In genomic region chr11:135011313-135011712, GRCh38 we compare ENCODE assay signal across 3 cellular contexts.
DNase-seq lines count a peak whose midpoint lies in the region; ATAC-seq, FAIRE-seq and TF ChIP-seq lines count a peak whose summit lies in the region.
"Not testable (repeated sequence)": the region's sequence is repeated elsewhere in the genome, so short reads cannot be mapped to it uniquely, and the experiment has no call there.

No MANE protein-coding gene starts in this region.

- not testable (repeated sequence) for H3K9me1 ChIP-seq in K562 (ENCODE audit: control insufficient read depth, insufficient read depth, low read length)

- in situ Hi-C loops in K562 (cut with MboI), result not testable (repeated sequence)

- not testable (repeated sequence) for H2AFZ ChIP-seq in K562 (ENCODE audit: low read depth, low read length)

- POLR2A ChIA-PET in HEK293 (lab: Yijun Ruan, JAX); K562 (lab: Yijun Ruan, JAX): not testable (repeated sequence)

- H3K9me3 ChIP-seq in HEK293 (ENCODE audit: control insufficient read depth, insufficient read depth, low read depth, low read length); K562 (replicated peaks; ENCODE audit: control insufficient read depth, insufficient read depth, low read depth, low read length); esophagus muscularis mucosa: not testable (repeated sequence)

- H3K79me2 ChIP-seq in K562 (ENCODE audit: control insufficient read depth, insufficient read depth, low read length), result not testable (repeated sequence)

- TF ChIP-seq RAD21 in K562 (CRISPR knock-in tag; conservative IDR thresholded peaks at IDR 0.05 in 1 of 2, IDR thresholded peaks at IDR 0.05 in 1 of 2), result not testable (repeated sequence)

- not testable (repeated sequence) for ATAC-seq in K562

- CTCF ChIA-PET in HEK293 (lab: Yijun Ruan, JAX); K562 (lab: Yijun Ruan, JAX; ENCODE audit: low intra/inter-chr PET ratio): not testable (repeated sequence)

- BruUV-seq in K562 (replicated peaks; lab: Mats Ljungman, UMichigan), result not testable (repeated sequence)

- not testable (repeated sequence) for FAIRE-seq in K562 (lab: Jason Lieb, UNC)

- H3K4me2 ChIP-seq in K562 (ENCODE audit: insufficient read depth, low read length), result not testable (repeated sequence)

- not testable (repeated sequence) for DNase-seq in K562 (ENCODE audit: extremely low read depth in 1 of 4, low spot score in 3 of 4)
- peak; percentile 29 for DNase-seq in esophagus muscularis mucosa (ENCODE audit: extremely low spot score)

- H3K27ac ChIP-seq in HEK293 (ENCODE audit: extremely low read depth, low read depth, low read length); K562 (ENCODE audit: extremely low read depth, low read depth, low read length); esophagus muscularis mucosa (replicated peaks in 1 of 4): not testable (repeated sequence)

- TF ChIP-seq EP300 in K562 (IDR thresholded peaks at IDR 0.05; ENCODE audit: low read length); esophagus muscularis mucosa (IDR thresholded peaks at IDR 0.05): not testable (repeated sequence)

- TF ChIP-seq CTCF in HEK293 (tag by site-specific recombination; IDR thresholded peaks at IDR 0.05); K562 (IDR thresholded peaks at IDR 0.05 in 2 of 3, conservative IDR thresholded peaks at IDR 0.05 in 1 of 3; ENCODE audit: insufficient read depth in 2 of 3, low read depth in 1 of 3, low read length in 3 of 3); esophagus muscularis mucosa (IDR thresholded peaks at IDR 0.05): not testable (repeated sequence)

- not testable (repeated sequence) for H3K4me1 ChIP-seq in HEK293 (ENCODE audit: control insufficient read depth, insufficient read depth, low read length); K562 (replicated peaks in 1 of 2; ENCODE audit: control insufficient read depth in 2 of 2, insufficient read depth in 2 of 2, low read length in 2 of 2); esophagus muscularis mucosa

- H4K20me1 ChIP-seq in K562 (replicated peaks; ENCODE audit: control insufficient read depth, insufficient read depth, low read length), result not testable (repeated sequence)

- H3K4me3 ChIP-seq in HEK293 (ENCODE audit: low read depth, low read length); K562; esophagus muscularis mucosa: not testable (repeated sequence)

- not testable (repeated sequence) for H3K9ac ChIP-seq in K562 (ENCODE audit: insufficient read depth in 1 of 2, low read depth in 2 of 2, low read length in 2 of 2)

- H3K27me3 ChIP-seq in K562 (ENCODE audit: control insufficient read depth in 2 of 2, insufficient read depth in 2 of 2, low read length in 2 of 2), result not testable (repeated sequence)
- H3K27me3 ChIP-seq in esophagus muscularis mucosa, result peaks cover 0 to 23% (median 0%) of the 10 kb centered on the region in 4 donors

- TF ChIP-seq POLR2A in K562 (conservative IDR thresholded peaks at IDR 0.05); esophagus muscularis mucosa (IDR thresholded peaks at IDR 0.05; ENCODE audit: low read depth): not testable (repeated sequence)

- intact Hi-C loops in K562 (cut with micrococcal nuclease); esophagus muscularis mucosa (cut with DNase I): not testable (repeated sequence)

- 0% methylated on average over 2 of the region's 2 CpGs for WGBS in K562 (ENCODE audit: insufficient coverage, low coverage, missing lambda C conversion rate)
- WGBS in esophagus muscularis mucosa, result 97% methylated on average over 2 of the region's 2 CpGs

- not testable (repeated sequence) for H3K36me3 ChIP-seq in HEK293 (ENCODE audit: control insufficient read depth in 2 of 2, insufficient read depth in 1 of 2, low read length in 2 of 2); K562 (ENCODE audit: control insufficient read depth, insufficient read depth, low read length); esophagus muscularis mucosa

TF ChIP-seq in HEK293, 187 proteins besides CTCF, POLR2A, EP300 and RAD21:
- TF ChIP-seq ZNF146 (tag by site-specific recombination; IDR thresholded peaks at IDR 0.05), result peak; percentile 98
TF ChIP-seq in HEK293: peak in this region for 1; not testable (repeated sequence) for 186.

TF ChIP-seq in K562, 482 proteins besides CTCF, POLR2A, EP300 and RAD21:
- TF ChIP-seq ZNF146 (CRISPR knock-in tag; IDR thresholded peaks at IDR 0.05; ENCODE audit: unreplicated experiment) (peak; percentile 77), RBM25 (IDR thresholded peaks at IDR 0.05; ENCODE audit: low read depth, low read length, severe bottlenecking) (peak; percentile 39)
